ENCODE assay signal across 13 cellular contexts in genomic region chr11:47857485-47858168, GRCh38. TPM values are rescaled to one million over a fixed set of nuclear protein-coding genes. Genes with fewer than 3 reads are reported as not detected.
A peak's percentile ranks its signal among the peaks of the same experiment; 100 is the strongest.
DNase-seq lines count a peak whose midpoint lies in the region; ATAC-seq, FAIRE-seq and TF ChIP-seq lines count a peak whose summit lies in the region.
"Had no signal": no experiment of that assay in that cellular context is flagged by ENCODE, and none has a peak within 500 bp of the region (broad histone marks: within the 10 kb centered on the region; RNA-seq: fewer than 3 reads in every experiment).

No MANE protein-coding gene starts in this region.

- H3K4me1 ChIP-seq in left ventricle myocardium inferior (peaks cover 7% of the 10 kb centered on the region), tibial nerve (peaks cover 0 to 32% (median 13%) of the 10 kb centered on the region in 4 donors), pancreas (peaks cover 0 to 5% (median 0%) of the 10 kb centered on the region in 3 donors)
- H3K4me1 ChIP-seq: vagina had no signal

- ATAC-seq in HG03103 (IDR thresholded peaks at IDR 0.05; ENCODE audit: low read depth, unreplicated experiment): peak; percentile 31
- ATAC-seq in activated naive CD8-positive, alpha-beta T cell treated with anti-CD3 and anti-CD28 coated beads, Interleukin-2, amount 10 ng/mL, durations not matched to agents 7 days and 5 days (ENCODE audit: low read depth): peak; percentile 38
- no peak for ATAC-seq in pancreas

- peaks cover 7% of the 10 kb centered on the region for H3K4me1 Mint-ChIP-seq in activated naive CD8-positive, alpha-beta T cell treated with anti-CD3 and anti-CD28 coated beads, Interleukin-2, amount 10 ng/mL, durations not matched to agents 7 days and 5 days

- no peak for DNase-seq in left ventricle myocardium inferior
- DNase-seq in cardiac septum (ENCODE audit: low spot score): no peak
- DNase-seq in activated naive CD8-positive, alpha-beta T cell treated with anti-CD3 and anti-CD28 coated beads, Interleukin-2, amount 10 ng/mL, durations not matched to agents 7 days and 5 days: no peak
- no peak for DNase-seq in tibial nerve (ENCODE audit: low spot score in 2 of 2)
- no peak for DNase-seq in pons (ENCODE audit: low spot score)
- DNase-seq in pancreas: no peak
- no peak for DNase-seq in OCI-M2 (lab: John Stamatoyannopoulos, UW; ENCODE audit: unreplicated experiment)
- DNase-seq: activated T-cell treated with anti-CD3 and anti-CD28 coated beads, Interleukin-2, amount 50 U/mL, for 24 hours; heart left ventricle; left ventricle myocardium superior; WERI-Rb-1 had no signal

- H3K9me3 ChIP-seq in left ventricle myocardium inferior (replicated peaks) (no peaks in the 10 kb centered on the region), tibial nerve (no peaks in the 10 kb centered on the region), pancreas (no peaks in the 10 kb centered on the region)
- H3K9me3 ChIP-seq: heart left ventricle, vagina had no signal

- no peak for TF ChIP-seq POLR2A in tibial nerve (IDR thresholded peaks at IDR 0.05)

- H3K9me3 Mint-ChIP-seq in activated naive CD8-positive, alpha-beta T cell treated with anti-CD3 and anti-CD28 coated beads, Interleukin-2, amount 10 ng/mL, durations not matched to agents 7 days and 5 days: no peaks in the 10 kb centered on the region
- H3K9me3 Mint-ChIP-seq: activated T-cell treated with anti-CD3 and anti-CD28 coated beads, Interleukin-2, amount 50 U/mL, for 24 hours had no signal

- no peaks in the 10 kb centered on the region for H3K27me3 Mint-ChIP-seq in activated naive CD8-positive, alpha-beta T cell treated with anti-CD3 and anti-CD28 coated beads, Interleukin-2, amount 10 ng/mL, durations not matched to agents 7 days and 5 days
- H3K27me3 Mint-ChIP-seq: activated T-cell treated with anti-CD3 and anti-CD28 coated beads, Interleukin-2, amount 50 U/mL, for 24 hours had no signal

- no peak for TF ChIP-seq CTCF in left ventricle myocardium inferior (IDR thresholded peaks at IDR 0.05; ENCODE audit: borderline replicate concordance)
- TF ChIP-seq CTCF in tibial nerve (IDR thresholded peaks at IDR 0.05): no peak
- TF ChIP-seq CTCF in pancreas (IDR thresholded peaks at IDR 0.05): no peak

- no peak for FAIRE-seq in pancreas (lab: Jason Lieb, UNC)

- no peak overlapping the region for H3K27ac Mint-ChIP-seq in activated naive CD8-positive, alpha-beta T cell treated with anti-CD3 and anti-CD28 coated beads, Interleukin-2, amount 10 ng/mL, durations not matched to agents 7 days and 5 days
- H3K27ac Mint-ChIP-seq: activated T-cell treated with anti-CD3 and anti-CD28 coated beads, Interleukin-2, amount 50 U/mL, for 24 hours had no signal

- WGBS in tibial nerve, 2 donors: 26 to 35% methylated on average over 5 of the region's 5 CpGs
- 60 to 68% methylated on average over 5 of the region's 5 CpGs for WGBS in pancreas, 2 donors

- H3K27ac ChIP-seq in left ventricle myocardium inferior (replicated peaks) (peak overlapping the region; percentile 33), tibial nerve (peak overlapping the region; percentile 5 to 76 (median 42)), pancreas (no peak overlapping the region)
- H3K27ac ChIP-seq: vagina, WERI-Rb-1 had no signal

- intact Hi-C loops in left ventricle myocardium inferior (cut with micrococcal nuclease) (no loop called here), cardiac septum (cut with DNase I) (no loop called here), pancreas (cut with DNase I) (no loop called here)

- no peaks in the 10 kb centered on the region for H3K36me3 Mint-ChIP-seq in activated naive CD8-positive, alpha-beta T cell treated with anti-CD3 and anti-CD28 coated beads, Interleukin-2, amount 10 ng/mL, durations not matched to agents 7 days and 5 days

- POLR2A ChIA-PET in activated naive CD8-positive, alpha-beta T cell treated with anti-CD3 and anti-CD28 coated beads, Interleukin-2, amount 10 ng/mL, durations not matched to agents 7 days and 5 days (lab: Charles Lee): no interaction called here

- TF ChIP-seq EP300 in tibial nerve (IDR thresholded peaks at IDR 0.05): no peak

- H3K36me3 ChIP-seq in left ventricle myocardium inferior (no peaks in the 10 kb centered on the region), tibial nerve (no peaks in the 10 kb centered on the region), pancreas (no peaks in the 10 kb centered on the region)
- H3K36me3 ChIP-seq: heart left ventricle, vagina, WERI-Rb-1 had no signal

- no peak overlapping the region for H3K4me3 Mint-ChIP-seq in activated naive CD8-positive, alpha-beta T cell treated with anti-CD3 and anti-CD28 coated beads, Interleukin-2, amount 10 ng/mL, durations not matched to agents 7 days and 5 days
- H3K4me3 Mint-ChIP-seq: activated T-cell treated with anti-CD3 and anti-CD28 coated beads, Interleukin-2, amount 50 U/mL, for 24 hours had no signal

- no peaks in the 10 kb centered on the region for H3K27me3 ChIP-seq in left ventricle myocardium inferior (ENCODE audit: low read depth)
- H3K27me3 ChIP-seq in tibial nerve: no peaks in the 10 kb centered on the region
- H3K27me3 ChIP-seq in pancreas: no peaks in the 10 kb centered on the region
- H3K27me3 ChIP-seq: heart left ventricle, vagina had no signal

- H3K4me3 ChIP-seq in left ventricle myocardium inferior: no peak overlapping the region
- H3K4me3 ChIP-seq in tibial nerve: no peak overlapping the region
- no peak overlapping the region for H3K4me3 ChIP-seq in pancreas
- H3K4me3 ChIP-seq: heart left ventricle, vagina had no signal

RNA-seq across cellular contexts. Expression of gene NUP160, which starts 9.5 kb away (rescaled TPM):
- 12.8 TPM for total RNA-seq in left ventricle myocardium inferior
- total RNA-seq in cardiac septum: 12.8 TPM
- total RNA-seq in activated naive CD8-positive, alpha-beta T cell treated with anti-CD3 and anti-CD28 coated beads, Interleukin-2, amount 10 ng/mL, durations not matched to agents 7 days and 5 days: 10 to 100 TPM; 56.7 to 57.0 TPM
- total RNA-seq in tibial nerve: 10 to 100 TPM; 26.3 to 39.8 (median 28.6) TPM
- 10 to 100 TPM; 12.0 to 20.2 (median 13.8) TPM for total RNA-seq in pancreas
- polyA plus RNA-seq in pancreas: 10 to 100 TPM in 1 of 2 donors, 1 to 10 TPM in 1; 9.7 to 15.2 TPM

Comparison
In these comparisons a context has a peak if more than half of its experiments do, and no peak if none do; other contexts are left out.
1. H3K27ac ChIP-seq: peak in left ventricle myocardium inferior (single experiment) and tibial nerve (4 of 4); none in pancreas (0 of 4).
2. ATAC-seq: peak in HG03103 (single experiment) and activated naive CD8-positive, alpha-beta T cell treated with anti-CD3 and anti-CD28 coated beads, Interleukin-2, amount 10 ng/mL, durations not matched to agents 7 days and 5 days (single experiment); none in pancreas (0 of 4).